ENCODE assay signal across 2 cellular contexts in genomic region chr1:85655315-85655714, GRCh38.
A peak's percentile ranks its signal among the peaks of the same experiment; 100 is the strongest.
TF ChIP-seq lines count a peak whose summit lies in the region.

No MANE protein-coding gene starts in this region.

TF ChIP-seq in HepG2, 621 proteins besides CTCF, POLR2A, EP300 and RAD21:
- peak; percentile 48; the same call in 1 of the 2 replicates for TF ChIP-seq MAFF (IDR thresholded peaks at IDR 0.05; ENCODE audit: low read depth, low read length)
- TF ChIP-seq MAFK (conservative IDR thresholded peaks at IDR 0.05 in 1 of 2, IDR thresholded peaks at IDR 0.05 in 1 of 2; ENCODE audit: low read length in 2 of 2) = peak; percentile 9 to 59; a peak in 2 of 4 replicates
- TF ChIP-seq NAIF1 (CRISPR knock-in tag; IDR thresholded peaks at IDR 0.05; ENCODE audit: borderline replicate concordance) = no peak

TF ChIP-seq in K562, 482 proteins besides CTCF, POLR2A, EP300 and RAD21:
- TF ChIP-seq E2F5 (CRISPR knock-in tag; IDR thresholded peaks at IDR 0.05) = no peak
- TF ChIP-seq, protein P1, sequence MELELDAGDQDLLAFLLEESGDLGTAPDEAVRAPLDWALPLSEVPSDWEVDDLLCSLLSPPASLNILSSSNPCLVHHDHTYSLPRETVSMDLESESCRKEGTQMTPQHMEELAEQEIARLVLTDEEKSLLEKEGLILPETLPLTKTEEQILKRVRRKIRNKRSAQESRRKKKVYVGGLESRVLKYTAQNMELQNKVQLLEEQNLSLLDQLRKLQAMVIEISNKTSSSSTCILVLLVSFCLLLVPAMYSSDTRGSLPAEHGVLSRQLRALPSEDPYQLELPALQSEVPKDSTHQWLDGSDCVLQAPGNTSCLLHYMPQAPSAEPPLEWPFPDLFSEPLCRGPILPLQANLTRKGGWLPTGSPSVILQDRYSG (tag; conservative IDR thresholded peaks at IDR 0.05; ENCODE audit: low read depth) = no peak
- peak; percentile 40; the same call in 1 of the 2 replicates for TF ChIP-seq ZNF316 (IDR thresholded peaks at IDR 0.05)
- no peak for TF ChIP-seq ZFPM2 (CRISPR knock-in tag; IDR thresholded peaks at IDR 0.05)
- TF ChIP-seq NR1H2 (CRISPR knock-in tag; IDR thresholded peaks at IDR 0.05) = no peak
